ENCODE assay signal across 10 cellular contexts in the genomic region with DNA sequence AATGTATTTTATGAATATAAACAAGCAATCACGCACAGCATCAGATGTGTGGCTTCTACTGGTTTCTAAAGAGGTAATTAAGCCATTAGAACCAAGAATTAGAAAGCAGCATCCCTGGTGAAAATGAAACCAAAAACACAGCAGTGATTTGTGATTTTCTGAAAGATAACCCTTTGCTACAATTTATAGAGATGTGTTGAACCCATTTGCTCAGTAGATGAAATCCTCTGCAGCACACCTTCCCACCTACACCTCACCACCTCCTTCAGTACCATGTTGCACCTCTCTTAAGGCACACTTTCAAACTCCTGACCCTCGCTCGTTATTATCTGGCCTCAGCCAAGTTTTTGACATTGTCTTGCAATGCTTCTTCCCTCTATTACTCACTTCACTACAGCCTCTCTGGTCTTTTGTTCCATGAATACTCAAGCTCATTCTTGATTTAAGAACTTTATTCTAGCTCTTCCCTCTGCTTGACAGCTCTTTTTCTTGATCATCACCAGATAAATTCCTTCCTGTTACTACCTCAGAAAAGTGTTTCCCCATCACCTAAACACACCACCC. TPM values are rescaled to one million over a fixed set of nuclear protein-coding genes. Genes with fewer than 3 reads are reported as not detected.
DNase-seq lines count a peak whose midpoint lies in the region; ATAC-seq, FAIRE-seq and TF ChIP-seq lines count a peak whose summit lies in the region.
"Had no signal": no experiment of that assay in that cellular context is flagged by ENCODE, and none has a peak within 500 bp of the region (broad histone marks: within the 10 kb centered on the region; RNA-seq: fewer than 3 reads in every experiment).

No MANE protein-coding gene starts in this region.

- FAIRE-seq in kidney (lab: Jason Lieb, UNC) = no peak

- H3K27me3 ChIP-seq in neutrophil = no peaks in the 10 kb centered on the region
- H3K27me3 ChIP-seq: MG63 had no signal

- H3K27ac ChIP-seq in HEK293 (ENCODE audit: extremely low read depth, low read depth, low read length) (no peak overlapping the region), neutrophil (peak overlapping the region; percentile 87), kidney (ENCODE audit: low read depth in 2 of 2, low read length in 2 of 2) (no peak overlapping the region)
- H3K27ac ChIP-seq: epithelial cell of prostate had no signal

- TF ChIP-seq POLR2A in erythroblast (IDR thresholded peaks at IDR 0.05; ENCODE audit: low read length) = no peak

- CTCF ChIA-PET in HEK293 (lab: Yijun Ruan, JAX) = interaction anchor here (1.7 to 1.8 kb wide), 3 partner anchors 8 to 13 kb away, joined by 5 to 7 read pairs (median 5); no protein-coding TSS in a partner anchor

- POLR2A ChIA-PET in HEK293 (lab: Yijun Ruan, JAX) = no interaction called here
- POLR2A ChIA-PET in activated naive CD8-positive, alpha-beta T cell treated with anti-CD3 and anti-CD28 coated beads, Interleukin-2, amount 10 ng/mL, durations not matched to agents 7 days and 5 days (lab: Charles Lee) = no interaction called here

- H3K4me3 ChIP-seq in GM08714 (ENCODE audit: low read length) (peak overlapping the region; percentile 70; the same call in 1 of the 2 replicates), HEK293 (ENCODE audit: low read depth, low read length) (no peak overlapping the region), neutrophil (ENCODE audit: low read depth in 1 of 2, low read length in 1 of 2) (peak overlapping the region; percentile 40 to 49), kidney (ENCODE audit: low read length in 2 of 2) (peak overlapping the region in 1 of 2 donors; percentile 5)
- H3K4me3 ChIP-seq: MG63 had no signal

- intact Hi-C loops in kidney (cut with DNase I) = no loop called here

- H3K4me1 Mint-ChIP-seq in activated naive CD8-positive, alpha-beta T cell treated with anti-CD3 and anti-CD28 coated beads, Interleukin-2, amount 10 ng/mL, durations not matched to agents 7 days and 5 days = peaks cover 41% of the 10 kb centered on the region

- no peaks in the 10 kb centered on the region for H3K9me3 Mint-ChIP-seq in activated naive CD8-positive, alpha-beta T cell treated with anti-CD3 and anti-CD28 coated beads, Interleukin-2, amount 10 ng/mL, durations not matched to agents 7 days and 5 days

- H3K9me3 ChIP-seq in HEK293 (ENCODE audit: control insufficient read depth, insufficient read depth, low read depth, low read length) (no peaks in the 10 kb centered on the region), neutrophil (no peaks in the 10 kb centered on the region), kidney (ENCODE audit: control insufficient read depth in 1 of 2, low read length in 2 of 2) (no peaks in the 10 kb centered on the region)
- H3K9me3 ChIP-seq: MG63 had no signal

- TF ChIP-seq CTCF in HEK293 (tag by site-specific recombination; IDR thresholded peaks at IDR 0.05) (no peak), neutrophil (IDR thresholded peaks at IDR 0.05) (no peak), kidney (IDR thresholded peaks at IDR 0.05; ENCODE audit: borderline replicate concordance, extremely low read depth, insufficient read depth) (no peak)

- H3K4me3 Mint-ChIP-seq in activated naive CD8-positive, alpha-beta T cell treated with anti-CD3 and anti-CD28 coated beads, Interleukin-2, amount 10 ng/mL, durations not matched to agents 7 days and 5 days = peak overlapping the region; percentile 67

- peak overlapping the region; percentile 78 for H3K27ac Mint-ChIP-seq in activated naive CD8-positive, alpha-beta T cell treated with anti-CD3 and anti-CD28 coated beads, Interleukin-2, amount 10 ng/mL, durations not matched to agents 7 days and 5 days

- no peaks in the 10 kb centered on the region for H3K27me3 Mint-ChIP-seq in activated naive CD8-positive, alpha-beta T cell treated with anti-CD3 and anti-CD28 coated beads, Interleukin-2, amount 10 ng/mL, durations not matched to agents 7 days and 5 days

- no peak overlapping the region for H3K9ac ChIP-seq in kidney (ENCODE audit: low read length in 2 of 2)

- H3K36me3 ChIP-seq in HEK293 (ENCODE audit: control insufficient read depth in 2 of 2, insufficient read depth in 1 of 2, low read length in 2 of 2) = peaks cover 6 to 7% of the 10 kb centered on the region in 2 experiments
- H3K36me3 ChIP-seq in neutrophil = no peaks in the 10 kb centered on the region
- H3K36me3 ChIP-seq in kidney (ENCODE audit: control insufficient read depth in 1 of 2, insufficient read depth in 2 of 2, low read length in 2 of 2) = no peaks in the 10 kb centered on the region
- H3K36me3 ChIP-seq: MG63 had no signal

- no peaks in the 10 kb centered on the region for H3K4me1 ChIP-seq in HEK293 (ENCODE audit: control insufficient read depth, insufficient read depth, low read length)
- peaks cover 55 to 59% of the 10 kb centered on the region in 2 experiments for H3K4me1 ChIP-seq in neutrophil (ENCODE audit: control insufficient read depth in 1 of 2, insufficient read depth in 1 of 2, low read depth in 1 of 2, low read length in 1 of 2)
- peaks cover 6% of the 10 kb centered on the region in 2 donors for H3K4me1 ChIP-seq in kidney (ENCODE audit: control insufficient read depth in 1 of 2, insufficient read depth in 1 of 2, low read depth in 1 of 2, low read length in 2 of 2)

- H3K36me3 Mint-ChIP-seq in activated naive CD8-positive, alpha-beta T cell treated with anti-CD3 and anti-CD28 coated beads, Interleukin-2, amount 10 ng/mL, durations not matched to agents 7 days and 5 days = peaks cover 7% of the 10 kb centered on the region

- DNase-seq in activated naive CD8-positive, alpha-beta T cell treated with anti-CD3 and anti-CD28 coated beads, Interleukin-2, amount 10 ng/mL, durations not matched to agents 7 days and 5 days = no peak
- DNase-seq in kidney (no peak), erythroblast (lab: John Stamatoyannopoulos, UW) (no peak), DMS79 (lab: John Stamatoyannopoulos, UW) (no peak)
- DNase-seq: MG63 had no signal

- peak; percentile 31 for ATAC-seq in activated naive CD8-positive, alpha-beta T cell treated with anti-CD3 and anti-CD28 coated beads, Interleukin-2, amount 10 ng/mL, durations not matched to agents 7 days and 5 days (ENCODE audit: low read depth)
- ATAC-seq in GM18519 (IDR thresholded peaks at IDR 0.05; ENCODE audit: low FRiP score, unreplicated experiment) = no peak

TF ChIP-seq in HEK293, 187 proteins besides CTCF, POLR2A, EP300 and RAD21:
- no peak for TF ChIP-seq SP3 (tag by site-specific recombination; IDR thresholded peaks at IDR 0.05)
- TF ChIP-seq ZNF37A (tag by site-specific recombination; IDR thresholded peaks at IDR 0.05) = no peak
- TF ChIP-seq GLIS1 (tag by site-specific recombination; IDR thresholded peaks at IDR 0.05) = no peak
- TF ChIP-seq ZNF600 (tag by site-specific recombination; IDR thresholded peaks at IDR 0.05) = 0 out of 2 replicates have a peak, but pooled peaks have one; percentile 16
- TF ChIP-seq ZNF48 (tag by site-specific recombination; IDR thresholded peaks at IDR 0.05) = no peak
- no peak for TF ChIP-seq ZNF843 (tag by site-specific recombination; IDR thresholded peaks at IDR 0.05)
- no peak for TF ChIP-seq BCL11B (tag by site-specific recombination; IDR thresholded peaks at IDR 0.05; ENCODE audit: low read depth)
- TF ChIP-seq, protein P1, sequence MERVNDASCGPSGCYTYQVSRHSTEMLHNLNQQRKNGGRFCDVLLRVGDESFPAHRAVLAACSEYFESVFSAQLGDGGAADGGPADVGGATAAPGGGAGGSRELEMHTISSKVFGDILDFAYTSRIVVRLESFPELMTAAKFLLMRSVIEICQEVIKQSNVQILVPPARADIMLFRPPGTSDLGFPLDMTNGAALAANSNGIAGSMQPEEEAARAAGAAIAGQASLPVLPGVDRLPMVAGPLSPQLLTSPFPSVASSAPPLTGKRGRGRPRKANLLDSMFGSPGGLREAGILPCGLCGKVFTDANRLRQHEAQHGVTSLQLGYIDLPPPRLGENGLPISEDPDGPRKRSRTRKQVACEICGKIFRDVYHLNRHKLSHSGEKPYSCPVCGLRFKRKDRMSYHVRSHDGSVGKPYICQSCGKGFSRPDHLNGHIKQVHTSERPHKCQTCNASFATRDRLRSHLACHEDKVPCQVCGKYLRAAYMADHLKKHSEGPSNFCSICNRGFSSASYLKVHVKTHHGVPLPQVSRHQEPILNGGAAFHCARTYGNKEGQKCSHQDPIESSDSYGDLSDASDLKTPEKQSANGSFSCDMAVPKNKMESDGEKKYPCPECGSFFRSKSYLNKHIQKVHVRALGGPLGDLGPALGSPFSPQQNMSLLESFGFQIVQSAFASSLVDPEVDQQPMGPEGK (tag by site-specific recombination; IDR thresholded peaks at IDR 0.05) = no peak
- TF ChIP-seq, protein P2, sequence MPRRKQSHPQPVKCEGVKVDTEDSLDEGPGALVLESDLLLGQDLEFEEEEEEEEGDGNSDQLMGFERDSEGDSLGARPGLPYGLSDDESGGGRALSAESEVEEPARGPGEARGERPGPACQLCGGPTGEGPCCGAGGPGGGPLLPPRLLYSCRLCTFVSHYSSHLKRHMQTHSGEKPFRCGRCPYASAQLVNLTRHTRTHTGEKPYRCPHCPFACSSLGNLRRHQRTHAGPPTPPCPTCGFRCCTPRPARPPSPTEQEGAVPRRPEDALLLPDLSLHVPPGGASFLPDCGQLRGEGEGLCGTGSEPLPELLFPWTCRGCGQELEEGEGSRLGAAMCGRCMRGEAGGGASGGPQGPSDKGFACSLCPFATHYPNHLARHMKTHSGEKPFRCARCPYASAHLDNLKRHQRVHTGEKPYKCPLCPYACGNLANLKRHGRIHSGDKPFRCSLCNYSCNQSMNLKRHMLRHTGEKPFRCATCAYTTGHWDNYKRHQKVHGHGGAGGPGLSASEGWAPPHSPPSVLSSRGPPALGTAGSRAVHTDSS (tag by site-specific recombination; IDR thresholded peaks at IDR 0.05) = no peak

RNA-seq across cellular contexts. Expression of a gene that starts 38.6 kb away (rescaled TPM):
- total RNA-seq in activated naive CD8-positive, alpha-beta T cell treated with anti-CD3 and anti-CD28 coated beads, Interleukin-2, amount 10 ng/mL, durations not matched to agents 7 days and 5 days = 10 to 100 TPM; 38.1 to 38.2 TPM
- total RNA-seq in kidney = 34.5 TPM
- polyA plus RNA-seq in kidney (ENCODE audit: insufficient read depth, low read depth, low replicate concordance) = 19.5 TPM

RNA-seq across cellular contexts. Expression of a gene that starts 38.7 kb away (rescaled TPM):
- total RNA-seq in activated naive CD8-positive, alpha-beta T cell treated with anti-CD3 and anti-CD28 coated beads, Interleukin-2, amount 10 ng/mL, durations not matched to agents 7 days and 5 days = 10 to 100 TPM; 13.9 to 18.6 TPM
- 18.6 TPM for total RNA-seq in kidney
- polyA plus RNA-seq in kidney (ENCODE audit: insufficient read depth, low read depth, low replicate concordance) = 19.5 TPM

RNA-seq across cellular contexts. Expression of a gene that starts 53.4 kb away (rescaled TPM):
- 10 to 100 TPM in 1 of 2 experiments, 1 to 10 TPM in 1; 9.8 to 13.2 TPM for total RNA-seq in activated naive CD8-positive, alpha-beta T cell treated with anti-CD3 and anti-CD28 coated beads, Interleukin-2, amount 10 ng/mL, durations not matched to agents 7 days and 5 days
- 6.5 TPM for total RNA-seq in kidney
- 3.3 TPM for polyA plus RNA-seq in kidney (ENCODE audit: insufficient read depth, low read depth, low replicate concordance)
